Comparison of ENCODE assay signal across 1 cellular context in genomic region chr6:1630771-1631217, GRCh38.
TF ChIP-seq lines count a peak whose summit lies in the region.

No MANE protein-coding gene starts in this region.

TF ChIP-seq in HCT116, 20 proteins besides CTCF, POLR2A, EP300 and RAD21 (continued from another document):
- TF ChIP-seq SP1 (IDR thresholded peaks at IDR 0.05; ENCODE audit: low read depth): peak; percentile 67
- no peak for TF ChIP-seq ZNF274 (IDR thresholded peaks at IDR 0.05; ENCODE audit: low read depth, low read length)
